ENCODE assay signal across 11 cellular contexts in the genomic region with DNA sequence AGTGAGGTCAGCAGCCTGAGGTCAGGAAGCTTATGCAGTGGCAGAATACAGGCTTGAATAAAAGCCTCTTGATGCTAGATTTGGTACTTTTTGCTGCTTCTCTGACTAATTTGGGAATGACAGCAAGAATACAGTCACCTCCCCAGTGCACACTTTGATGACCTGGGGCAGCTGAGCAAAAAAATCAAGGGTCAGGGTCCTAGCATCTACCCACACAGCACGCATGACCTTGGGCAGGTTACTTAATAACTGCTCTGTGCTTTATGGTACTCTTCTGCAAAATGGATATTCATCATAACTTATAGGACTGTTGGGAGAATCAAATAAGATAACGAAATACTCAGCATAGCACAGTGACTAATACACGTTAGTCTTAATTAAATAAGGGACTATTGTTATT.
"Had no signal": no experiment of that assay in that cellular context is flagged by ENCODE, and none has a peak within 500 bp of the region (broad histone marks: within the 10 kb centered on the region; RNA-seq: fewer than 3 reads in every experiment).

No MANE protein-coding gene starts in this region.

- H2AFZ ChIP-seq: GM23248, GM23338 had no signal

- H3K9me3 ChIP-seq: HAP-1 had no signal

- H3K27ac Mint-ChIP-seq: GM23338, H9, HFFc6 had no signal

- H3K9ac ChIP-seq: GM23248 had no signal

- H3K36me3 ChIP-seq: HAP-1 had no signal

- DNase-seq: GM23248, GOT3, H7, H9, HCEC 1CT, HFFc6 had no signal

- H3K4me1 ChIP-seq: HAP-1 had no signal

- H3K4me3 ChIP-seq: GM23248, GM23338, HAP-1 had no signal

- FAIRE-seq: H1, H54 had no signal

- ATAC-seq: GM23338, HCT116 had no signal

- H3K4me2 ChIP-seq: GM23338 had no signal

- H3K9me3 Mint-ChIP-seq: GM23338, H9 had no signal

- H3K4me3 Mint-ChIP-seq: GM23338, H9, HFFc6 had no signal

- H3K27ac ChIP-seq: GM23248 had no signal
